27 cellular contexts compared by ENCODE assay signal in the genomic region with DNA sequence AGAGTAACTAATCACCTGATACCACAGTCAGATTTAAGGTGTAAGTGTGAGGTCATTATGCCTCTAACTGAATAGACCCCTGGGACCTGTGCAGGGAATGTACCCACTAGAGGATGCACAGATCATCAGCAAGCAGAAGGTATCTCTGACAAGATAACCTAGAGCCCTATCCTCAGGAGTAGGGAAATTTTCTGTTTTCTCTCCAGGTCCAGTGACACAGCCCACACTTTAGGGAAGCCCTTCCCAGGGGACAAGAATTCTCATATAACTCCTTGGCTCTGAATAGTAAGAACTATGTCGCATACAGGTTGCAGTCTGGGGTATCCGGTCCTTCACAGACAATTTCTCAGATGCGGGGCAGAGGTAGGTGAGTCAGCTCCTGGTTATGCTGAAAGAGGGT. TPM values are rescaled to one million over a fixed set of nuclear protein-coding genes. Genes with fewer than 3 reads are reported as not detected.
DNase-seq lines count a peak whose midpoint lies in the region; ATAC-seq and TF ChIP-seq lines count a peak whose summit lies in the region.
"Had no signal": no experiment of that assay in that cellular context is flagged by ENCODE, and none has a peak within 500 bp of the region (broad histone marks: within the 10 kb centered on the region; RNA-seq: fewer than 3 reads in every experiment).

TSS of gene OR52E5 (plus strand) at position 301 of the 400 bp plus-strand sequence. CDS start 7,569 bp downstream, outside the sequence.

- H3K27ac ChIP-seq in RWPE2 (ENCODE audit: poor library complexity, severe bottlenecking) (no peak within 1 kb of the TSS), coronary artery (no peak within 1 kb of the TSS), ovary (no peak within 1 kb of the TSS)
- H3K27ac ChIP-seq: BLaER1 had no signal

- no peak for TF ChIP-seq POLR2A in ovary (IDR thresholded peaks at IDR 0.05)

- 83 to 91% (median 86%) methylated on average over 3 of the region's 3 CpGs for WGBS in ovary, 3 donors

- TF ChIP-seq CTCF in RWPE2 (IDR thresholded peaks at IDR 0.05; ENCODE audit: poor library complexity, severe bottlenecking) (no peak), coronary artery (IDR thresholded peaks at IDR 0.05) (no peak), ovary (IDR thresholded peaks at IDR 0.05) (no peak)

- H3K4me3 ChIP-seq in RWPE2 (ENCODE audit: severe bottlenecking), result no peak within 1 kb of the TSS
- H3K4me3 ChIP-seq in coronary artery, result no peak within 1 kb of the TSS
- no peak within 1 kb of the TSS for H3K4me3 ChIP-seq in ovary
- H3K4me3 ChIP-seq: BLaER1, GM12878 had no signal

- H3K27me3 ChIP-seq in RWPE2 (ENCODE audit: insufficient read depth, poor library complexity, severe bottlenecking) (no peaks in the 10 kb centered on the region), ovary (no peaks in the 10 kb centered on the region)
- H3K27me3 ChIP-seq: BE2C, BLaER1 had no signal

- H3K9me3 ChIP-seq in RWPE2 (ENCODE audit: severe bottlenecking), result no peaks in the 10 kb centered on the region
- H3K9me3 ChIP-seq in ovary, result no peaks in the 10 kb centered on the region
- H3K9me3 ChIP-seq: BE2C, BLaER1 had no signal

- H3K4me1 Mint-ChIP-seq in stimulated activated effector memory CD8-positive, alpha-beta T cell treated with anti-CD3 and anti-CD28 coated beads, Interleukin-12 subunit alpha, Interleukin-12 subunit beta, amount 100 ng/mL, for 72 hours, result no peaks in the 10 kb centered on the region
- H3K4me1 Mint-ChIP-seq: CD14-positive monocyte; CD4-positive, alpha-beta memory T cell; CD4-positive, CD25-positive, alpha-beta regulatory T cell; CD8-positive, alpha-beta memory T cell had no signal

- peak; percentile 0 for DNase-seq in KBM-7
- DNase-seq in RWPE2 (ENCODE audit: low spot score), result no peak
- no peak for DNase-seq in stimulated activated effector memory CD8-positive, alpha-beta T cell treated with anti-CD3 and anti-CD28 coated beads, Interleukin-12 subunit alpha, Interleukin-12 subunit beta, amount 100 ng/mL, for 72 hours (ENCODE audit: low spot score in 2 of 2)
- no peak for DNase-seq in coronary artery (ENCODE audit: low spot score)
- DNase-seq in ovary, result no peak
- DNase-seq: 8988T; ACHN; BE2C; C1 segment of cervical spinal cord; CD4-positive, alpha-beta memory T cell; CD4-positive, CD25-positive, alpha-beta regulatory T cell; CD8-positive, alpha-beta memory T cell; COR-L47; DMS 273 treated with DMSO at 0.1 percent for 48 hours; DMS153; DMS53; DMS79; DND-41; EL; GDM1 had no signal

- ATAC-seq in RWPE2 (ENCODE audit: low read depth), result 0 out of 3 replicates have a peak, but pooled peaks have one; percentile 10
- peak; percentile 32 for ATAC-seq in stimulated activated effector memory CD8-positive, alpha-beta T cell treated with anti-CD3 and anti-CD28 coated beads, Interleukin-12 subunit alpha, Interleukin-12 subunit beta, amount 100 ng/mL, for 72 hours
- ATAC-seq: GM12878 had no signal

- in situ Hi-C loops in KBM-7 (cut with MboI; ENCODE audit: low pct_unique_long_range_greater_than_20kb, low sequenced_read_pairs), result no loop called here

- H3K4me1 ChIP-seq in RWPE2 (ENCODE audit: insufficient read depth, poor library complexity, severe bottlenecking), result no peaks in the 10 kb centered on the region
- H3K4me1 ChIP-seq in ovary (ENCODE audit: insufficient read depth), result no peaks in the 10 kb centered on the region
- H3K4me1 ChIP-seq: BE2C, BLaER1 had no signal

- intact Hi-C loops in ovary (cut with DNase I), result no loop called here

- H3K36me3 ChIP-seq in RWPE2 (ENCODE audit: low read depth) (no peaks in the 10 kb centered on the region), ovary (no peaks in the 10 kb centered on the region)
- H3K36me3 ChIP-seq: BE2C, BLaER1 had no signal

- no peaks in the 10 kb centered on the region for H3K9me3 Mint-ChIP-seq in stimulated activated effector memory CD8-positive, alpha-beta T cell treated with anti-CD3 and anti-CD28 coated beads, Interleukin-12 subunit alpha, Interleukin-12 subunit beta, amount 100 ng/mL, for 72 hours
- H3K9me3 Mint-ChIP-seq: CD14-positive monocyte; CD4-positive, alpha-beta memory T cell; CD8-positive, alpha-beta memory T cell had no signal

- no peak within 1 kb of the TSS for H3K27ac Mint-ChIP-seq in stimulated activated effector memory CD8-positive, alpha-beta T cell treated with anti-CD3 and anti-CD28 coated beads, Interleukin-12 subunit alpha, Interleukin-12 subunit beta, amount 100 ng/mL, for 72 hours
- H3K27ac Mint-ChIP-seq: CD14-positive monocyte; CD4-positive, alpha-beta memory T cell; CD8-positive, alpha-beta memory T cell had no signal

- H3K36me3 Mint-ChIP-seq in stimulated activated effector memory CD8-positive, alpha-beta T cell treated with anti-CD3 and anti-CD28 coated beads, Interleukin-12 subunit alpha, Interleukin-12 subunit beta, amount 100 ng/mL, for 72 hours, result no peaks in the 10 kb centered on the region
- H3K36me3 Mint-ChIP-seq: CD14-positive monocyte; CD4-positive, alpha-beta memory T cell; CD4-positive, CD25-positive, alpha-beta regulatory T cell; CD8-positive, alpha-beta memory T cell had no signal

- H3K4me3 Mint-ChIP-seq in stimulated activated effector memory CD8-positive, alpha-beta T cell treated with anti-CD3 and anti-CD28 coated beads, Interleukin-12 subunit alpha, Interleukin-12 subunit beta, amount 100 ng/mL, for 72 hours, result no peak within 1 kb of the TSS
- H3K4me3 Mint-ChIP-seq: CD14-positive monocyte; CD4-positive, alpha-beta memory T cell; CD4-positive, CD25-positive, alpha-beta regulatory T cell; CD8-positive, alpha-beta memory T cell had no signal

- no peak for TF ChIP-seq EP300 in ovary (IDR thresholded peaks at IDR 0.05)

RNA-seq across cellular contexts. Expression of gene OR52E5, which starts in this region (rescaled TPM):
- not detected for total RNA-seq in ovary
- not detected for polyA plus RNA-seq in ovary
- total RNA-seq: A673; CD4-positive, alpha-beta memory T cell; CD4-positive, CD25-positive, alpha-beta regulatory T cell; CD8-positive, alpha-beta memory T cell; Daoy; G401; GM12878 had no signal
- polyA plus RNA-seq: AG04450; CD14-positive monocyte; CD4-positive, alpha-beta memory T cell; CD4-positive, CD25-positive, alpha-beta regulatory T cell; CD8-positive, alpha-beta memory T cell; GM12878 had no signal
